Comparison of ENCODE assay signal across 1 cellular context in genomic region chr16:84845496-84846002, GRCh38.
TF ChIP-seq lines count a peak whose summit lies in the region.

No MANE protein-coding gene starts in this region.

TF ChIP-seq in HepG2, 621 proteins besides CTCF, POLR2A, EP300 and RAD21:
- TF ChIP-seq ZEB1 (IDR thresholded peaks at IDR 0.05; ENCODE audit: insufficient replicate concordance, low read depth), result no peak
- no peak for TF ChIP-seq ZNF441 (CRISPR knock-in tag; IDR thresholded peaks at IDR 0.05; ENCODE audit: borderline replicate concordance)
- no peak for TF ChIP-seq FOXA3 (CRISPR knock-in tag; IDR thresholded peaks at IDR 0.05)
- TF ChIP-seq UBTF (CRISPR knock-in tag; IDR thresholded peaks at IDR 0.05), result no peak
- TF ChIP-seq ZNF362 (CRISPR knock-in tag; IDR thresholded peaks at IDR 0.05; ENCODE audit: borderline replicate concordance), result no peak
- TF ChIP-seq ATF6 (CRISPR knock-in tag; conservative IDR thresholded peaks at IDR 0.05), result no peak
- TF ChIP-seq NCOA5 (CRISPR knock-in tag; IDR thresholded peaks at IDR 0.05), result no peak
